In the genomic region with DNA sequence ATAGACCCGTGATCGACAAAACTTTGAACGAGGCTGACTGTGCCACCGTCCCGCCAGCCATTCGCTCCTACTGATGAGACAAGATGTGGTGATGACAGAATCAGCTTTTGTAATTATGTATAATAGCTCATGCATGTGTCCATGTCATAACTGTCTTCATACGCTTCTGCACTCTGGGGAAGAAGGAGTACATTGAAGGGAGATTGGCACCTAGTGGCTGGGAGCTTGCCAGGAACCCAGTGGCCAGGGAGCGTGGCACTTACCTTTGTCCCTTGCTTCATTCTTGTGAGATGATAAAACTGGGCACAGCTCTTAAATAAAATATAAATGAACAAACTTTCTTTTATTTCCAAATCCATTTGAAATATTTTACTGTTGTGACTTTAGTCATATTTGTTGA, we compare ENCODE assay signal across 7 cellular contexts. TPM values are rescaled to one million over a fixed set of nuclear protein-coding genes. Genes with fewer than 3 reads are reported as not detected.
DNase-seq lines count a peak whose midpoint lies in the region; ATAC-seq and TF ChIP-seq lines count a peak whose summit lies in the region.
"Not testable (repeated sequence)": the region's sequence is repeated elsewhere in the genome, so short reads cannot be mapped to it uniquely, and the experiment has no call there.

No MANE protein-coding gene starts in this region.

- DNase-seq in OCI-LY7 (ENCODE audit: low spot score); epithelial cell of proximal tubule (ENCODE audit: low read depth); left colon: not testable (repeated sequence)
- DNase-seq in activated CD8-positive, alpha-beta memory T cell treated with anti-CD3 and anti-CD28 coated beads for 24 hours: peak; percentile 35
- DNase-seq in heart right ventricle: peak in 1 of 2 donors; percentile 40
- DNase-seq in mucosa of descending colon: peak in 2 of 3 donors; percentile 27 to 44
- DNase-seq in transverse colon: peak; percentile 25

- TF ChIP-seq CTCF in OCI-LY7 (conservative IDR thresholded peaks at IDR 0.05; ENCODE audit: low read length); heart right ventricle (IDR thresholded peaks at IDR 0.05); mucosa of descending colon (IDR thresholded peaks at IDR 0.05); transverse colon (IDR thresholded peaks at IDR 0.05): not testable (repeated sequence)
- TF ChIP-seq CTCF in epithelial cell of proximal tubule (conservative IDR thresholded peaks at IDR 0.05; ENCODE audit: low read depth, low read length): peak; percentile 39

- BruUV-seq in OCI-LY7 (replicated peaks; lab: Mats Ljungman, UMichigan): TSS peak; percentile 54

- not testable (repeated sequence) for H3K4me3 ChIP-seq in OCI-LY7 (ENCODE audit: low read depth, low read length, poor library complexity, severe bottlenecking); epithelial cell of proximal tubule (ENCODE audit: low read depth, low read length); heart right ventricle; mucosa of descending colon; transverse colon

- H3K27me3 ChIP-seq in heart right ventricle, transverse colon: not testable (repeated sequence)

- not testable (repeated sequence) for TF ChIP-seq EP300 in transverse colon (IDR thresholded peaks at IDR 0.05; ENCODE audit: low read depth)

- not testable (repeated sequence) for H3K9me2 ChIP-seq in OCI-LY7 (ENCODE audit: insufficient read depth, low read length)

- H3K4me2 ChIP-seq in OCI-LY7 (ENCODE audit: low read length): not testable (repeated sequence)

- H2AFZ ChIP-seq in OCI-LY7 (ENCODE audit: low read length): not testable (repeated sequence)

- not testable (repeated sequence) for H3K79me2 ChIP-seq in OCI-LY7 (ENCODE audit: insufficient read depth, low read depth, low read length)

- peaks cover 62% of the 10 kb centered on the region for H3K36me3 ChIP-seq in OCI-LY7 (ENCODE audit: insufficient read depth, low read length)
- H3K36me3 ChIP-seq in heart right ventricle: peaks cover 0 to 65% (median 31%) of the 10 kb centered on the region in 9 donors
- H3K36me3 ChIP-seq in mucosa of descending colon (ENCODE audit: low read depth): not testable (repeated sequence)
- peaks cover 0 to 28% (median 11%) of the 10 kb centered on the region in 4 donors for H3K36me3 ChIP-seq in transverse colon

- not testable (repeated sequence) for TF ChIP-seq POLR2A in transverse colon (IDR thresholded peaks at IDR 0.05)

- H3K27ac ChIP-seq in OCI-LY7 (ENCODE audit: low read depth, low read length, poor library complexity, severe bottlenecking); heart right ventricle: not testable (repeated sequence)
- peak overlapping the region in 1 of 4 donors; percentile 8 for H3K27ac ChIP-seq in transverse colon

- H3K4me1 ChIP-seq in OCI-LY7 (ENCODE audit: insufficient read depth, low read length, poor library complexity, severe bottlenecking); heart right ventricle; mucosa of descending colon (ENCODE audit: low read depth); transverse colon: not testable (repeated sequence)

- in situ Hi-C loops in transverse colon (cut with MboI; ENCODE audit: low pct_ligation_motif_present in 1 of 4, low pct_unique_long_range_greater_than_20kb in 1 of 4, low sequenced_read_pairs in 3 of 4): not testable (repeated sequence)

- 42 to 70% methylated on average over 8 of the region's 8 CpGs for WGBS in heart right ventricle, 2 donors
- 89 to 93% methylated on average over 8 of the region's 8 CpGs for WGBS in transverse colon (ENCODE audit: low coverage in 1 of 2), 2 donors

- intact Hi-C loops in OCI-LY7 (cut with micrococcal nuclease; ENCODE audit: unreplicated experiment); heart right ventricle (cut with DNase I); left colon (cut with DNase I, micrococcal nuclease); mucosa of descending colon (cut with DNase I, micrococcal nuclease); transverse colon (cut with DNase I; ENCODE audit: low total_unique reads): not testable (repeated sequence)

- not testable (repeated sequence) for H4K20me1 ChIP-seq in OCI-LY7 (ENCODE audit: insufficient read depth, low read length)

- ATAC-seq in heart right ventricle (peak in 6 of 8 donors; percentile 67 to 90 (median 78)), left colon (peak; percentile 72), mucosa of descending colon (peak; percentile 78)

- POLR2A ChIA-PET in OCI-LY7 (lab: Charles Lee): not testable (repeated sequence)

- H3K9me3 ChIP-seq in OCI-LY7 (ENCODE audit: low read length); heart right ventricle; mucosa of descending colon; transverse colon: not testable (repeated sequence)

- CTCF ChIA-PET in OCI-LY7 (lab: Charles Lee; ENCODE audit: unreplicated experiment): not testable (repeated sequence)

RNA-seq across cellular contexts. Expression of a gene that starts 15.1 kb away (rescaled TPM):
- 113 and 126 TPM in 2 replicates for total RNA-seq in OCI-LY7 (2014; rRNA removed; shearing (Covaris generic))
- total RNA-seq in OCI-LY7 (2022) (107 and 124 TPM in 2 replicates), epithelial cell of proximal tubule (98.0 and 108 TPM in 2 replicates), heart right ventricle (10 to 100 TPM; 27.6 to 42.9 (median 35.6) TPM), left colon (100 to 1,000 TPM in 1 of 2 donors, 10 to 100 TPM in 1; 95.2 to 118 TPM), mucosa of descending colon (100 to 1,000 TPM in 2 of 3 donors, 10 to 100 TPM in 1; 91.2 to 125 (median 122) TPM), transverse colon (100 to 1,000 TPM in 1 of 4 donors, 10 to 100 TPM in 3; 85.3 to 112 (median 86.3) TPM)
- 10 to 100 TPM; 51.2 to 85.9 TPM for polyA plus RNA-seq in heart right ventricle

RNA-seq across cellular contexts. Expression of a gene that starts 38.2 kb away (rescaled TPM):
- total RNA-seq in OCI-LY7 (2014; rRNA removed; shearing (Covaris generic)): 147 and 151 TPM in 2 replicates
- total RNA-seq in OCI-LY7 (2022) (167 and 175 TPM in 2 replicates), epithelial cell of proximal tubule (99.3 and 103 TPM in 2 replicates), heart right ventricle (100 to 1,000 TPM; 557 to 897 (median 823) TPM), left colon (100 to 1,000 TPM; 331 to 370 TPM), mucosa of descending colon (100 to 1,000 TPM; 223 to 322 (median 249) TPM), transverse colon (100 to 1,000 TPM; 155 to 471 (median 250) TPM)
- 100 to 1,000 TPM; 317 to 636 TPM for polyA plus RNA-seq in heart right ventricle

RNA-seq across cellular contexts. Expression of a gene that starts 38.4 kb away (rescaled TPM):
- total RNA-seq in OCI-LY7 (2014; rRNA removed; shearing (Covaris generic)): 6.0 and 10.8 TPM in 2 replicates
- total RNA-seq in OCI-LY7 (2022) (12.4 and 13.7 TPM in 2 replicates), epithelial cell of proximal tubule (4.2 and 4.5 TPM in 2 replicates), heart right ventricle (10 to 100 TPM in 1 of 10 donors, 1 to 10 TPM in 9; 5.0 to 10.4 (median 7.7) TPM), left colon (1 to 10 TPM; 3.7 to 3.8 TPM), mucosa of descending colon (1 to 10 TPM; 3.5 to 9.8 (median 4.7) TPM), transverse colon (1 to 10 TPM; 1.2 to 4.9 (median 4.8) TPM)
- polyA plus RNA-seq in heart right ventricle: 1 to 10 TPM; 3.8 to 4.3 TPM
